In the genomic region with DNA sequence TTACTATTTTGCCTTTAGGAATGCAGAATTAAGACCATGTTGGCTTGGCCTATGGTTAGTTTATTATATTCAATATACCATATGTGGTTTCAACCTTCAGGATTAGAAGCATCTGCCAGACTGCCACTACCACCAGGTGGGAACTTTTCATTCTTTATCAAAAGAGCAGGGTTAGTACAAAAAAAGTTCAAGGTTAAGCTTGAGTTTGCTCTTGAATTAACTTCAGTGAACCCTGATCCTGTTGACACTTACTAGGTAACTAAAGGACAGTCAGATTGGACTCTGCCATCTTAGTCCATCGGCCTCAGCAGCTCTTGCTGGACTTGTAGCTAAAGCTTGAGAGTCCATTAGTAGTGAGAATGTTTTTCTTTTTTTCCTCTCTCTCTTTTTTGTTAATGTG, we compare ENCODE assay signal across 12 cellular contexts.
"Had no signal": no experiment of that assay in that cellular context is flagged by ENCODE, and none has a peak within 500 bp of the region (broad histone marks: within the 10 kb centered on the region; RNA-seq: fewer than 3 reads in every experiment).

No MANE protein-coding gene starts in this region.

- H3K4me3 ChIP-seq: esophagus squamous epithelium, transverse colon had no signal

- H3K9me3 ChIP-seq: esophagus squamous epithelium, transverse colon had no signal

- DNase-seq: activated effector memory CD4-positive, alpha-beta T cell treated with anti-CD3 and anti-CD28 coated beads, Interleukin-2, amount 50 U/mL, for 16 hours; activated T-cell treated with anti-CD3 and anti-CD28 coated beads, Interleukin-2, amount 50 U/mL, for 1 hour; amniotic stem cell; brain microvascular endothelial cell; esophagus squamous epithelium; foreskin fibroblast; head of caudate nucleus; islet precursor cell; transverse colon had no signal

- H3K27ac ChIP-seq: brain microvascular endothelial cell had no signal

- H3K27me3 ChIP-seq: brain microvascular endothelial cell, esophagus squamous epithelium, transverse colon had no signal

- H3K36me3 ChIP-seq: esophagus squamous epithelium, transverse colon had no signal

- ATAC-seq: activated CD4-positive, CD25-positive, alpha-beta regulatory T cell treated with anti-CD3 and anti-CD28 coated beads, Interleukin-2, amount 50 U/mL, for 24 hours; activated naive CD4-positive, alpha-beta T cell treated with anti-CD3 and anti-CD28 coated beads, Interleukin-2, amount 50 U/mL, for 72 hours; stimulated activated effector memory CD8-positive, alpha-beta T cell treated with anti-CD3 and anti-CD28 coated beads, Interleukin-12 subunit alpha, Interleukin-12 subunit beta, amount 100 ng/mL, for 72 hours had no signal
